ENCODE assay signal across 2 cellular contexts in the genomic region with DNA sequence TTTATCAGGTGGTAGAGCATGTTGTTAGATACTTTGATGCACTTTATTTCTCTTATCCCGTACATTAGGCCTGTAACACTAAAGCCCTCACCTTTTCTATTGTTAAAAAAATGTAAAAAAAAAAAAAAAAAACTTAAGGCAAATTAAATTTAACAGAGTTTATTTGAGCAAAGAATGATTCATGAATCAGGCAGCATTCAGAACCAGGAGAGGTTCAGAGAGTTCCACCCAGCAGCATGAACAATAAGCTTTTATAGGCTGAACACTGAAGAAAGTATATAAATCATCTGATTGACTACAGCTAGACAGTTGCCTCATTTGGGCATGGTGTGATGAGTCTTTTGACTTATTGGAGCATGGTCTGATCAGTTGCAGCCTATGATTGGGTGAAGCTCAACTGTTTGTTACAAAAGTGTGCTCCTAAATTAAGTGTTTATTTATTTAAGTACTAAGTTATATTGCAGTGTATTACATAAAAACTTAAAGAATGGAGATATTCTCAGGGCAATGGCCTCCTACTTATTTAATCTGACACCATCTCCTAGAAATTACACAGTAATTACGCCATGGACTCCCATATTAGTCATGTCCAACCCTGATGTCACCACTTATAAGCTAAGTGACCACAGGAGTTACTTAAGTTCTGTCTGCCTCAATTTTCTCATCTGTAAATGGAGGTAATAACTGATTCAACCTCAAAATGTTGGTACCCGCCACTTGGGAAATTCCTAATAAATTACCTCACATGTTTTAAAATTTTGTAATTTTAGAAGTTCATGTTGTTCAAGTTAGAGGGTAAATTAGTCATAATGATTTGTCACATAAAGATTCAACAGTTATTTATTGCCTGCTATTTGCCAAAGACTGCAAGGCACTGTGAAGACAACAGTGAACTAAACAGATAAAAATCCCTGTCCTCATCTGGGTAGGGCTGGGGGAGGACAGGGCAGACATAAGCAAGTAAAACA.
A peak's percentile ranks its signal among the peaks of the same experiment; 100 is the strongest.
TF ChIP-seq lines count a peak whose summit lies in the region.

No MANE protein-coding gene starts in this region.

TF ChIP-seq in IMR-90, 13 proteins besides CTCF, POLR2A, EP300 and RAD21:
- TF ChIP-seq SMC3 (IDR thresholded peaks at IDR 0.05; ENCODE audit: low read depth, low read length) (no peak), FOS (IDR thresholded peaks at IDR 0.05; ENCODE audit: low read depth, low read length) (peak; percentile 49), CHD1 (IDR thresholded peaks at IDR 0.05; ENCODE audit: low read depth, low read length) (no peak), NFE2L2 (IDR thresholded peaks at IDR 0.05; ENCODE audit: low read depth, low read length) (no peak), CEBPB (IDR thresholded peaks at IDR 0.05; ENCODE audit: low read depth, low read length) (peak; percentile 89), MXI1 (IDR thresholded peaks at IDR 0.05; ENCODE audit: borderline replicate concordance, low read depth, low read length) (no peak), BHLHE40 (IDR thresholded peaks at IDR 0.05; ENCODE audit: low read depth, low read length) (no peak; the same call in 1 of the 2 replicates), MAFK (IDR thresholded peaks at IDR 0.05; ENCODE audit: low read depth, low read length) (no peak), RFX5 (IDR thresholded peaks at IDR 0.05; ENCODE audit: low read depth, low read length) (no peak), RCOR1 (IDR thresholded peaks at IDR 0.05; ENCODE audit: insufficient replicate concordance, low read length) (peak; percentile 66)
- TF ChIP-seq, protein P1, sequence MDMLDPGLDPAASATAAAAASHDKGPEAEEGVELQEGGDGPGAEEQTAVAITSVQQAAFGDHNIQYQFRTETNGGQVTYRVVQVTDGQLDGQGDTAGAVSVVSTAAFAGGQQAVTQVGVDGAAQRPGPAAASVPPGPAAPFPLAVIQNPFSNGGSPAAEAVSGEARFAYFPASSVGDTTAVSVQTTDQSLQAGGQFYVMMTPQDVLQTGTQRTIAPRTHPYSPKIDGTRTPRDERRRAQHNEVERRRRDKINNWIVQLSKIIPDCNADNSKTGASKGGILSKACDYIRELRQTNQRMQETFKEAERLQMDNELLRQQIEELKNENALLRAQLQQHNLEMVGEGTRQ (IDR thresholded peaks at IDR 0.05; ENCODE audit: low read depth, low read length): no peak

TF ChIP-seq in K562, 482 proteins besides CTCF, POLR2A, EP300 and RAD21:
- no peak for TF ChIP-seq IRF2 (CRISPR knock-in tag; IDR thresholded peaks at IDR 0.05)
- TF ChIP-seq FOSL1 (tag; conservative IDR thresholded peaks at IDR 0.05): no peak
- TF ChIP-seq RBM22 (IDR thresholded peaks at IDR 0.05; ENCODE audit: low read depth, low read length, poor library complexity, severe bottlenecking): no peak
- TF ChIP-seq ZNF354B (CRISPR knock-in tag; IDR thresholded peaks at IDR 0.05): no peak
- TF ChIP-seq CEBPG (CRISPR knock-in tag; IDR thresholded peaks at IDR 0.05): no peak
- peak in 1 of 2 experiments; percentile 37; a peak in 2 of 4 replicates for TF ChIP-seq CEBPG (tag; conservative IDR thresholded peaks at IDR 0.05 in 1 of 2, IDR thresholded peaks at IDR 0.05 in 1 of 2)
- no peak for TF ChIP-seq MED1 (CRISPR knock-in tag; IDR thresholded peaks at IDR 0.05; ENCODE audit: borderline replicate concordance)
- TF ChIP-seq SOX6 (IDR thresholded peaks at IDR 0.05): no peak
- no peak for TF ChIP-seq SIRT6 (IDR thresholded peaks at IDR 0.05; ENCODE audit: low read depth, low read length)
- no peak for TF ChIP-seq GATAD2B (IDR thresholded peaks at IDR 0.05; ENCODE audit: borderline replicate concordance)
- TF ChIP-seq PRPF4 (IDR thresholded peaks at IDR 0.05; ENCODE audit: insufficient read depth, low read depth, low read length, poor library complexity, severe bottlenecking): no peak
- no peak for TF ChIP-seq EZH2 (IDR thresholded peaks at IDR 0.05; ENCODE audit: borderline replicate concordance, low read depth, low read length)
- TF ChIP-seq, protein P2, sequence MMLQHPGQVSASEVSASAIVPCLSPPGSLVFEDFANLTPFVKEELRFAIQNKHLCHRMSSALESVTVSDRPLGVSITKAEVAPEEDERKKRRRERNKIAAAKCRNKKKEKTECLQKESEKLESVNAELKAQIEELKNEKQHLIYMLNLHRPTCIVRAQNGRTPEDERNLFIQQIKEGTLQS (IDR thresholded peaks at IDR 0.05): peak; percentile 20; the same call in 1 of the 2 replicates
- TF ChIP-seq, protein P2 (CRISPR knock-in tag; conservative IDR thresholded peaks at IDR 0.05): no peak
- TF ChIP-seq ZNF766 (CRISPR knock-in tag; conservative IDR thresholded peaks at IDR 0.05): no peak
- TF ChIP-seq ZFX (CRISPR knock-in tag; IDR thresholded peaks at IDR 0.05): no peak
- TF ChIP-seq, protein P3, sequence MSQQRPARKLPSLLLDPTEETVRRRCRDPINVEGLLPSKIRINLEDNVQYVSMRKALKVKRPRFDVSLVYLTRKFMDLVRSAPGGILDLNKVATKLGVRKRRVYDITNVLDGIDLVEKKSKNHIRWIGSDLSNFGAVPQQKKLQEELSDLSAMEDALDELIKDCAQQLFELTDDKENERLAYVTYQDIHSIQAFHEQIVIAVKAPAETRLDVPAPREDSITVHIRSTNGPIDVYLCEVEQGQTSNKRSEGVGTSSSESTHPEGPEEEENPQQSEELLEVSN (IDR thresholded peaks at IDR 0.05; ENCODE audit: borderline replicate concordance in 1 of 2, extremely low read depth in 1 of 2, insufficient read depth in 1 of 2, insufficient read length in 1 of 2, low read depth in 1 of 2, low read length in 1 of 2, poor library complexity in 1 of 2, severe bottlenecking in 1 of 2): no peak
- TF ChIP-seq, protein P4, sequence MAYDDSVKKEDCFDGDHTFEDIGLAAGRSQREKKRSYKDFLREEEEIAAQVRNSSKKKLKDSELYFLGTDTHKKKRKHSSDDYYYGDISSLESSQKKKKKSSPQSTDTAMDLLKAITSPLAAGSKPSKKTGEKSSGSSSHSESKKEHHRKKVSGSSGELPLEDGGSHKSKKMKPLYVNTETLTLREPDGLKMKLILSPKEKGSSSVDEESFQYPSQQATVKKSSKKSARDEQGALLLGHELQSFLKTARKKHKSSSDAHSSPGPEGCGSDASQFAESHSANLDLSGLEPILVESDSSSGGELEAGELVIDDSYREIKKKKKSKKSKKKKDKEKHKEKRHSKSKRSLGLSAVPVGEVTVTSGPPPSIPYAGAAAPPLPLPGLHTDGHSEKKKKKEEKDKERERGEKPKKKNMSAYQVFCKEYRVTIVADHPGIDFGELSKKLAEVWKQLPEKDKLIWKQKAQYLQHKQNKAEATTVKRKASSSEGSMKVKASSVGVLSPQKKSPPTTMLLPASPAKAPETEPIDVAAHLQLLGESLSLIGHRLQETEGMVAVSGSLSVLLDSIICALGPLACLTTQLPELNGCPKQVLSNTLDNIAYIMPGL (CRISPR knock-in tag; IDR thresholded peaks at IDR 0.05): no peak
